ENCODE assay signal across 13 cellular contexts in genomic region chr17:57530508-57530907, GRCh38.
DNase-seq lines count a peak whose midpoint lies in the region; TF ChIP-seq lines count a peak whose summit lies in the region.
"Had no signal": no experiment of that assay in that cellular context is flagged by ENCODE, and none has a peak within 500 bp of the region (broad histone marks: within the 10 kb centered on the region; RNA-seq: fewer than 3 reads in every experiment).

No MANE protein-coding gene starts in this region.

- no TSS peak for BruUV-seq in OCI-LY7 (replicated peaks; lab: Mats Ljungman, UMichigan)

- H3K27ac Mint-ChIP-seq in activated naive CD8-positive, alpha-beta T cell = peak overlapping the region; percentile 73
- H3K27ac Mint-ChIP-seq in activated naive CD8-positive, alpha-beta T cell treated with anti-CD3 and anti-CD28 coated beads for 36 hours = no peak overlapping the region
- peak overlapping the region; percentile 66 for H3K27ac Mint-ChIP-seq in type B pancreatic cell

- no peaks in the 10 kb centered on the region for H3K9me3 Mint-ChIP-seq in activated naive CD8-positive, alpha-beta T cell (ENCODE audit: low read depth)
- H3K9me3 Mint-ChIP-seq in activated naive CD8-positive, alpha-beta T cell treated with anti-CD3 and anti-CD28 coated beads for 36 hours = no peaks in the 10 kb centered on the region
- H3K9me3 Mint-ChIP-seq in type B pancreatic cell = no peaks in the 10 kb centered on the region

- H3K4me3 ChIP-seq in OCI-LY7 (ENCODE audit: low read depth, low read length, poor library complexity, severe bottlenecking) (no peak overlapping the region), fibroblast of villous mesenchyme (ENCODE audit: low read depth, low read length) (no peak overlapping the region)

- no peaks in the 10 kb centered on the region for H3K27me3 Mint-ChIP-seq in activated naive CD8-positive, alpha-beta T cell
- H3K27me3 Mint-ChIP-seq in activated naive CD8-positive, alpha-beta T cell treated with anti-CD3 and anti-CD28 coated beads for 36 hours = no peaks in the 10 kb centered on the region
- H3K27me3 Mint-ChIP-seq in type B pancreatic cell = no peaks in the 10 kb centered on the region

- no peak overlapping the region for H2AFZ ChIP-seq in OCI-LY7 (ENCODE audit: low read length)

- no peaks in the 10 kb centered on the region for H3K9me2 ChIP-seq in OCI-LY7 (ENCODE audit: insufficient read depth, low read length)

- H3K4me3 Mint-ChIP-seq in activated naive CD8-positive, alpha-beta T cell = no peak overlapping the region
- H3K4me3 Mint-ChIP-seq in activated naive CD8-positive, alpha-beta T cell treated with anti-CD3 and anti-CD28 coated beads for 36 hours = no peak overlapping the region
- H3K4me3 Mint-ChIP-seq in type B pancreatic cell = peak overlapping the region; percentile 61

- H3K4me1 Mint-ChIP-seq in activated naive CD8-positive, alpha-beta T cell (ENCODE audit: low read depth) = peaks cover 37% of the 10 kb centered on the region
- peaks cover 37% of the 10 kb centered on the region for H3K4me1 Mint-ChIP-seq in activated naive CD8-positive, alpha-beta T cell treated with anti-CD3 and anti-CD28 coated beads for 36 hours
- H3K4me1 Mint-ChIP-seq in type B pancreatic cell (ENCODE audit: unreplicated experiment) = peaks cover 52% of the 10 kb centered on the region

- no peak for DNase-seq in activated naive CD8-positive, alpha-beta T cell treated with anti-CD3 and anti-CD28 coated beads for 36 hours
- DNase-seq in OCI-LY7 (ENCODE audit: low spot score) (peak; percentile 30), fibroblast of villous mesenchyme (ENCODE audit: low read depth) (peak; percentile 73), type B pancreatic cell (ENCODE audit: extremely low spot score, unreplicated experiment) (no peak), nucleus accumbens (lab: John Stamatoyannopoulos, UW) (no peak), NCI-H2107 (lab: John Stamatoyannopoulos, UW) (no peak)
- no peak for DNase-seq in effector CD8-positive, alpha-beta T cell (lab: John Stamatoyannopoulos, UW)
- DNase-seq: activated T-cell treated with anti-CD3 and anti-CD28 coated beads, Interleukin-2, amount 50 U/mL, for 1 hour; AML-193; KG1; NCI-H524 treated with DMSO at 0.1 percent for 48 hours; stimulated activated CD4-positive, alpha-beta T cell treated with anti-CD3 and anti-CD28 coated beads, Interleukin-15, amount 100 ng/mL, for 24 hours had no signal

- intact Hi-C loops in OCI-LY7 (cut with micrococcal nuclease; ENCODE audit: unreplicated experiment) = no loop called here

- no peaks in the 10 kb centered on the region for H3K79me2 ChIP-seq in OCI-LY7 (ENCODE audit: insufficient read depth, low read depth, low read length)

- no peaks in the 10 kb centered on the region for H4K20me1 ChIP-seq in OCI-LY7 (ENCODE audit: insufficient read depth, low read length)

- no peak for TF ChIP-seq CTCF in OCI-LY7 (conservative IDR thresholded peaks at IDR 0.05; ENCODE audit: low read length)
- TF ChIP-seq CTCF in fibroblast of villous mesenchyme (IDR thresholded peaks at IDR 0.05; ENCODE audit: insufficient read depth, low read depth, low read length) = no peak
- TF ChIP-seq CTCF in type B pancreatic cell (conservative IDR thresholded peaks at IDR 0.05) = no peak

- peaks cover 2% of the 10 kb centered on the region for H3K36me3 Mint-ChIP-seq in activated naive CD8-positive, alpha-beta T cell
- H3K36me3 Mint-ChIP-seq in activated naive CD8-positive, alpha-beta T cell treated with anti-CD3 and anti-CD28 coated beads for 36 hours = peaks cover 4% of the 10 kb centered on the region
- H3K36me3 Mint-ChIP-seq in type B pancreatic cell = peaks cover 16% of the 10 kb centered on the region

- peak overlapping the region; percentile 43 for H3K4me2 ChIP-seq in OCI-LY7 (ENCODE audit: low read length)

- peaks cover 8% of the 10 kb centered on the region; the same call in 1 of the 2 replicates for H3K36me3 ChIP-seq in OCI-LY7 (ENCODE audit: insufficient read depth, low read length)

- H3K9me3 ChIP-seq in OCI-LY7 (ENCODE audit: low read length) = no peaks in the 10 kb centered on the region

- POLR2A ChIA-PET in OCI-LY7 (lab: Charles Lee) = no interaction called here

- H3K27ac ChIP-seq in OCI-LY7 (ENCODE audit: low read depth, low read length, poor library complexity, severe bottlenecking) = peak overlapping the region; percentile 3

- CTCF ChIA-PET in OCI-LY7 (lab: Charles Lee; ENCODE audit: unreplicated experiment) = interaction anchor here (0.5 kb wide), 1 partner anchor 18 kb away, joined by 15 read pairs; no protein-coding TSS in a partner anchor

- H3K4me1 ChIP-seq in OCI-LY7 (ENCODE audit: insufficient read depth, low read length, poor library complexity, severe bottlenecking) = peaks cover 64% of the 10 kb centered on the region

Comparison
In these comparisons a context has a peak if more than half of its experiments do, and no peak if none do; other contexts are left out.
1. DNase-seq: peak in OCI-LY7 (single experiment) and fibroblast of villous mesenchyme (single experiment); none in activated naive CD8-positive, alpha-beta T cell treated with anti-CD3 and anti-CD28 coated beads for 36 hours (single experiment), type B pancreatic cell (single experiment), nucleus accumbens (0 of 56), effector CD8-positive, alpha-beta T cell (single experiment) and NCI-H2107 (single experiment).